8 cellular contexts compared by ENCODE assay signal in genomic region chr3:12706504-12707253, GRCh38. TPM values are rescaled to one million over a fixed set of nuclear protein-coding genes. Genes with fewer than 3 reads are reported as not detected.
DNase-seq lines count a peak whose midpoint lies in the region; ATAC-seq, FAIRE-seq and TF ChIP-seq lines count a peak whose summit lies in the region.

No MANE protein-coding gene starts in this region.

- peak; percentile 95 for FAIRE-seq in GM12878 (lab: Jason Lieb, UNC)

- no peaks in the 10 kb centered on the region for H3K36me3 ChIP-seq in GM12878 (ENCODE audit: control insufficient read depth in 2 of 2, insufficient read depth in 2 of 2, low read length in 1 of 2)

- SMC1A ChIA-PET in GM12878 (lab: Charles Lee; ENCODE audit: uncharacterized antibody, unreplicated experiment): interaction anchor here (0.8 to 2.7 kb wide), 8 partner anchors 13 to 184 kb away, joined by 3 to 10 read pairs (median 3); partner anchors contain the start of gene RPL32

- ATAC-seq in HG02588 (IDR thresholded peaks at IDR 0.05; ENCODE audit: unreplicated experiment): peak; percentile 75
- ATAC-seq in GM12878: peak; percentile 100
- no peak for ATAC-seq in GM19467 (IDR thresholded peaks at IDR 0.05; ENCODE audit: unreplicated experiment)

- BruUV-seq in GM12878 (replicated peaks; lab: Mats Ljungman, UMichigan): no TSS peak

- no peaks in the 10 kb centered on the region for H3K9me3 ChIP-seq in GM12878 (replicated peaks; ENCODE audit: control insufficient read depth, insufficient read depth, low read length)

- POLR2A ChIA-PET in GM12878 (lab: Charles Lee): no interaction called here

- H3K27ac ChIP-seq in GM12878 (ENCODE audit: control insufficient read depth, insufficient read depth): no peak overlapping the region

- no peaks in the 10 kb centered on the region for H3K79me2 ChIP-seq in GM12878 (ENCODE audit: control insufficient read depth, insufficient read depth, low read length)

- no peak for TF ChIP-seq POLR2A in GM12878 (IDR thresholded peaks at IDR 0.05; ENCODE audit: low read depth, low read length)

- no peak overlapping the region for H3K9ac ChIP-seq in GM12878 (ENCODE audit: control insufficient read depth, insufficient read depth, low read length)

- peak; percentile 73 for TF ChIP-seq RAD21 in GM12878 (IDR thresholded peaks at IDR 0.05; ENCODE audit: insufficient read depth, low read depth, low read length)

- CTCF ChIA-PET in GM12878 (lab: Yijun Ruan, JAX): interaction anchor here (0.8 to 2.5 kb wide), 18 partner anchors 8 to 185 kb away, joined by 3 to 14 read pairs (median 4); partner anchors contain the start of genes RAF1 and RPL32

- no peak for TF ChIP-seq EP300 in GM12878 (IDR thresholded peaks at IDR 0.05; ENCODE audit: borderline replicate concordance in 1 of 2, control insufficient read depth in 1 of 2, low read depth in 2 of 2, low read length in 2 of 2)

- H3K4me3 ChIP-seq in GM12878: no peak overlapping the region

- H2AFZ ChIP-seq in GM12878 (ENCODE audit: control insufficient read depth, low read depth, low read length): no peak overlapping the region

- DNase-seq in NCI-H146 treated with DMSO at 0.1 percent for 48 hours (lab: John Stamatoyannopoulos, UW; ENCODE audit: unreplicated experiment) (peak; percentile 16), T-helper 9 cell (peak; percentile 21), GM12878 (ENCODE audit: low read depth, low spot score) (peak; percentile 45), islet precursor cell (peak; percentile 91)
- peak; percentile 18 to 53 (median 33) for DNase-seq in stimulated activated CD4-positive, alpha-beta T cell treated with anti-CD3 and anti-CD28 coated beads, TNF-alpha, amount 100 ng/mL, for 24 hours (ENCODE audit: low read depth in 3 of 3)

- H3K4me1 ChIP-seq in GM12878 (ENCODE audit: control insufficient read depth, insufficient read depth, low read length): no peaks in the 10 kb centered on the region

- H3K4me2 ChIP-seq in GM12878 (ENCODE audit: control insufficient read depth, insufficient read depth): no peak overlapping the region

- peak; percentile 82 for TF ChIP-seq CTCF in GM12874 (IDR thresholded peaks at IDR 0.05; ENCODE audit: insufficient read depth, low read depth, low read length)
- peak; percentile 85 to 94 (median 93) for TF ChIP-seq CTCF in GM12878 (IDR thresholded peaks at IDR 0.05 in 2 of 3, conservative IDR thresholded peaks at IDR 0.05 in 1 of 3; ENCODE audit: control insufficient read depth in 2 of 3, extremely low read depth in 1 of 3, insufficient read depth in 1 of 3, low read depth in 3 of 3, low read length in 3 of 3)

- WGBS in GM12878 (ENCODE audit: insufficient coverage, insufficient replicate concordance, low lambda C conversion rate, missing lambda C conversion rate): 42% methylated on average over 2 of the region's 2 CpGs

- intact Hi-C loops in GM12878 (cut with micrococcal nuclease; ENCODE audit: unreplicated experiment): no loop called here

- in situ Hi-C loops in GM12878 (cut with MboI): loop anchor here (25.0 kb wide), 1 partner anchor 569 kb away; no protein-coding TSS in a partner anchor

- RAD21 ChIA-PET in GM12878 (lab: Charles Lee; ENCODE audit: unreplicated experiment): interaction anchor here (0.8 to 1.5 kb wide), 3 partner anchors 56 to 227 kb away, joined by 3 read pairs; partner anchors contain the start of gene TSEN2

- no peaks in the 10 kb centered on the region; the same call in 1 of the 2 replicates for H4K20me1 ChIP-seq in GM12878 (ENCODE audit: control insufficient read depth, insufficient read depth)

- H3K27me3 ChIP-seq in GM12878 (replicated peaks in 1 of 2; ENCODE audit: control insufficient read depth in 2 of 2, insufficient read depth in 2 of 2, low read length in 1 of 2): no peaks in the 10 kb centered on the region; a peak in 1 of 4 replicates

TF ChIP-seq in GM12878, 131 proteins besides CTCF, POLR2A, EP300 and RAD21:
- TF ChIP-seq YY1 (IDR thresholded peaks at IDR 0.05; ENCODE audit: low read depth, low read length) (peak; percentile 59; the same call in 1 of the 2 replicates), SMARCA5 (IDR thresholded peaks at IDR 0.05) (0 out of 2 replicates have a peak, but pooled peaks have one; percentile 58), EZH2 (IDR thresholded peaks at IDR 0.05; ENCODE audit: borderline replicate concordance, control insufficient read depth, low read depth, low read length) (no peak), MLLT1 (IDR thresholded peaks at IDR 0.05) (0 out of 2 replicates have a peak, but pooled peaks have one; percentile 24), ETV6 (conservative IDR thresholded peaks at IDR 0.05 in 1 of 2, IDR thresholded peaks at IDR 0.05 in 1 of 2; ENCODE audit: borderline replicate concordance in 1 of 2, low read depth in 1 of 2) (0 out of 4 replicates have a peak, but pooled peaks of 1 of the 2 experiments have one; percentile 6), PML (IDR thresholded peaks at IDR 0.05; ENCODE audit: low read length) (no peak), IRF4 (IDR thresholded peaks at IDR 0.05; ENCODE audit: low read depth, low read length) (peak; percentile 57; the same call in 1 of the 2 replicates), PKNOX1 (IDR thresholded peaks at IDR 0.05) (no peak), RB1 (IDR thresholded peaks at IDR 0.05; ENCODE audit: borderline replicate concordance) (no peak), SMC3 (IDR thresholded peaks at IDR 0.05; ENCODE audit: borderline replicate concordance, low read length) (peak; percentile 75)
TF ChIP-seq in GM12878: peak in this region for 6.

RNA-seq across cellular contexts. Expression of gene RAF1, which starts 42.8 kb away (rescaled TPM):
- 213 and 218 TPM in 2 replicates for total RNA-seq in GM12878 (2013; cell fraction: nucleolus; rRNA removed)
- total RNA-seq in GM12878 (2014; rRNA removed) (109 and 120 TPM in 2 replicates), GM12878 (2014; rRNA removed; fragmentation: Illumina TruSeq; extraction: Trizol) (77.2 and 81.3 TPM in 2 replicates), GM12878 (2021) (64.9 and 74.4 TPM in 2 replicates)
- polyA plus RNA-seq in GM12878 (2011; ENCODE audit: low read depth): 60.3 TPM
- polyA plus RNA-seq in GM12878 (2011; rRNA removed) (130 and 151 TPM in 2 replicates), GM12878 (2014; fragmentation: Illumina TruSeq; extraction: Trizol) (89.6 and 90.2 TPM in 2 replicates), GM12878 (2014; fragmentation: Nextera tagmentation; extraction: Ambion mirVana) (10 to 100 TPM; 20.4 to 27.9 TPM), GM12878 (2014; rRNA removed) (79.1 and 85.2 TPM in 2 replicates), GM12878 (2016; fragmentation: Nextera tagmentation; extraction: Ambion mirVana) (10 to 100 TPM; 72.4 to 73.8 TPM)
- 114 and 121 TPM in 2 replicates for polyA plus RNA-seq in GM12878 (2011; cell fraction: cytosol; rRNA removed)
- polyA plus RNA-seq in GM12878 (2011; cell fraction: nucleus; rRNA removed): 170 and 171 TPM in 2 replicates
- 67.1 and 78.9 TPM in 2 replicates for polyA plus RNA-seq in GM12878 (2012)
- 245 and 259 TPM in 2 replicates for polyA minus RNA-seq in GM12878 (2011; rRNA and poly(A)+ RNA removed)
- 63.6 and 64.3 TPM in 2 replicates for polyA minus RNA-seq in GM12878 (2011; cell fraction: cytosol; rRNA and poly(A)+ RNA removed)
- polyA minus RNA-seq in GM12878 (2011; cell fraction: nucleus; rRNA and poly(A)+ RNA removed): 144 and 145 TPM in 2 replicates

RNA-seq across cellular contexts. Expression of gene TMEM40, which starts 52.4 kb away (rescaled TPM):
- total RNA-seq in GM12878 (2013; cell fraction: nucleolus; rRNA removed): not detected in 2 replicates
- 0.33 TPM in 1 of 2 replicates, not detected in the other for total RNA-seq in GM12878 (2014; rRNA removed)
- not detected in 2 replicates for total RNA-seq in GM12878 (2014; rRNA removed; fragmentation: Illumina TruSeq; extraction: Trizol)
- total RNA-seq in GM12878 (2021): 0.11 TPM in 1 of 2 replicates, not detected in the other
- polyA plus RNA-seq in GM12878 (2011; ENCODE audit: low read depth): not detected
- 0.10 and 0.27 TPM in 2 replicates for polyA plus RNA-seq in GM12878 (2011; rRNA removed)
- polyA plus RNA-seq in GM12878 (2011; cell fraction: cytosol; rRNA removed): 0.22 and 0.25 TPM in 2 replicates
- 0.21 and 0.32 TPM in 2 replicates for polyA plus RNA-seq in GM12878 (2011; cell fraction: nucleus; rRNA removed)
- 0.11 and 0.25 TPM in 2 replicates for polyA plus RNA-seq in GM12878 (2012)
- 0.10 TPM in 1 of 2 replicates, not detected in the other for polyA plus RNA-seq in GM12878 (2014; fragmentation: Illumina TruSeq; extraction: Trizol)
- polyA plus RNA-seq in GM12878 (2014; fragmentation: Nextera tagmentation; extraction: Ambion mirVana): under 1 TPM; 0.13 to 0.35 TPM
- polyA plus RNA-seq in GM12878 (2014; rRNA removed): 0.19 TPM in 1 of 2 replicates, not detected in the other
- polyA plus RNA-seq in GM12878 (2016; fragmentation: Nextera tagmentation; extraction: Ambion mirVana): under 1 TPM; 0.33 to 0.46 TPM
- polyA minus RNA-seq in GM12878 (2011; rRNA and poly(A)+ RNA removed): 0.67 TPM in 1 of 2 replicates, not detected in the other
- polyA minus RNA-seq in GM12878 (2011; cell fraction: cytosol; rRNA and poly(A)+ RNA removed): not detected in 2 replicates
- polyA minus RNA-seq in GM12878 (2011; cell fraction: nucleus; rRNA and poly(A)+ RNA removed): not detected in 2 replicates

Comparison
In these comparisons a context has a peak if more than half of its experiments do, and no peak if none do; other contexts are left out.
1. DNase-seq: peak in every context shown above with its lines; median percentile 91 in islet precursor cell; 45 in GM12878; 33 in stimulated activated CD4-positive, alpha-beta T cell treated with anti-CD3 and anti-CD28 coated beads, TNF-alpha, amount 100 ng/mL, for 24 hours; 21 in T-helper 9 cell; 16 in NCI-H146 treated with DMSO at 0.1 percent for 48 hours.